Comparison of ENCODE assay signal across 28 cellular contexts in genomic region chr7:128726031-128726430, GRCh38. TPM values are rescaled to one million over a fixed set of nuclear protein-coding genes. Genes with fewer than 3 reads are reported as not detected.
"Had no signal": no experiment of that assay in that cellular context is flagged by ENCODE, and none has a peak within 500 bp of the region (broad histone marks: within the 10 kb centered on the region; RNA-seq: fewer than 3 reads in every experiment).

No MANE protein-coding gene starts in this region.

- ATAC-seq: activated T-cell treated with anti-CD3 and anti-CD28 coated beads, Interleukin-2, amount 50 U/mL, for 4 hours; gastrocnemius medialis; heart left ventricle; left cardiac atrium; stimulated activated naive B cell treated with anti-CD40 and anti-IgM and Interleukin-4, amounts not matched to agents 10 μg/mL and 1 μg/mL and 100 μg/mL, for 72 hours had no signal

- H3K9me3 ChIP-seq: adrenal gland, ascending aorta, esophagus squamous epithelium, gastrocnemius medialis, heart left ventricle, thoracic aorta, vagina had no signal

- H3K27me3 ChIP-seq: adrenal gland, ascending aorta, gastrocnemius medialis, heart left ventricle, vagina had no signal

- H3K36me3 Mint-ChIP-seq: stimulated activated naive B cell treated with anti-CD40 and anti-IgM and Interleukin-4, amounts not matched to agents 10 μg/mL and 1 μg/mL and 100 μg/mL, for 72 hours; type B pancreatic cell had no signal

- H3K4me3 ChIP-seq: adrenal gland, ascending aorta, esophagus squamous epithelium, gastrocnemius medialis, heart left ventricle, thoracic aorta, vagina had no signal

- H3K27ac ChIP-seq: adrenal gland, ascending aorta, esophagus squamous epithelium, gastrocnemius medialis, heart left ventricle, thoracic aorta, vagina had no signal

- DNase-seq: activated CD4-positive, alpha-beta T cell treated with anti-CD3 and anti-CD28 coated beads for 1 hour; activated CD4-positive, alpha-beta T cell treated with anti-CD3 and anti-CD28 coated beads, Interleukin-2, amount 50 U/mL, for 4 hours; activated CD8-positive, alpha-beta memory T cell treated with anti-CD3 and anti-CD28 coated beads, Interleukin-2, amount 50 U/mL, for 48 hours; activated naive CD4-positive, alpha-beta T cell; activated T-cell treated with anti-CD3 and anti-CD28 coated beads, Interleukin-2, amount 50 U/mL, for 4 hours; adrenal gland; central memory CD4-positive, alpha-beta T cell; endodermal cell; esophagus squamous epithelium; gastrocnemius medialis; heart left ventricle; left cardiac atrium; midbrain; stimulated activated CD4-positive, alpha-beta T cell treated with anti-CD3 and anti-CD28 coated beads, Interleukin-2, amount 100 ng/mL, for 48 hours; stimulated activated CD8-positive, alpha-beta memory T cell treated with anti-CD3 and anti-CD28 coated beads, Interleukin-4, amount 100 ng/mL, for 48 hours; stimulated activated naive B cell treated with anti-CD40 and anti-IgM and Interleukin-4, amounts not matched to agents 10 μg/mL and 1 μg/mL and 100 μg/mL, for 72 hours; T-helper 9 cell had no signal

- H3K4me1 ChIP-seq: adrenal gland, ascending aorta, esophagus squamous epithelium, gastrocnemius medialis, heart left ventricle, vagina had no signal

- H3K27ac Mint-ChIP-seq: activated naive CD8-positive, alpha-beta T cell; activated T-helper 2 cell treated with anti-CD3 and anti-CD28 coated beads, Interferon-gamma antibody, Interleukin-2, Interleukin-4, amounts not matched to agents 10 μg/mL and 5 μg/mL and 100 μg/mL, durations not matched to agents 14 hours and 24 hours and 36 hours; endodermal cell; stimulated activated naive B cell treated with anti-CD40 and anti-IgM and Interleukin-4, amounts not matched to agents 10 μg/mL and 1 μg/mL and 100 μg/mL, for 72 hours; type B pancreatic cell had no signal

- H3K36me3 ChIP-seq: adrenal gland, ascending aorta, esophagus squamous epithelium, gastrocnemius medialis, heart left ventricle, thoracic aorta, vagina had no signal

- H3K9me3 Mint-ChIP-seq: activated T-cell treated with anti-CD3 and anti-CD28 coated beads, Interleukin-2, amount 50 U/mL, for 4 hours; activated T-helper 2 cell treated with anti-CD3 and anti-CD28 coated beads, Interferon-gamma antibody, Interleukin-2, Interleukin-4, amounts not matched to agents 10 μg/mL and 5 μg/mL and 100 μg/mL, durations not matched to agents 14 hours and 24 hours and 36 hours; nephron; stimulated activated naive B cell treated with anti-CD40 and anti-IgM and Interleukin-4, amounts not matched to agents 10 μg/mL and 1 μg/mL and 100 μg/mL, for 72 hours; type B pancreatic cell had no signal

- H3K4me3 Mint-ChIP-seq: activated naive CD8-positive, alpha-beta T cell; activated T-cell treated with anti-CD3 and anti-CD28 coated beads, Interleukin-2, amount 50 U/mL, for 4 hours; endodermal cell; nephron; stimulated activated naive B cell treated with anti-CD40 and anti-IgM and Interleukin-4, amounts not matched to agents 10 μg/mL and 1 μg/mL and 100 μg/mL, for 72 hours; type B pancreatic cell had no signal

RNA-seq across cellular contexts. Expression of gene OPN1SW, which starts 49.6 kb away (rescaled TPM):
- total RNA-seq: activated CD8-positive, alpha-beta memory T cell treated with anti-CD3 and anti-CD28 coated beads for 36 hours; activated T-cell treated with anti-CD3 and anti-CD28 coated beads, Interleukin-2, amount 50 U/mL, for 4 hours; activated T-helper 2 cell treated with anti-CD3 and anti-CD28 coated beads, Interferon-gamma antibody, Interleukin-2, Interleukin-4, amounts not matched to agents 10 μg/mL and 5 μg/mL and 100 μg/mL, durations not matched to agents 14 hours and 24 hours and 36 hours; adrenal gland; ascending aorta; endodermal cell; esophagus squamous epithelium; gastrocnemius medialis; heart left ventricle; left cardiac atrium; liver; osteoblast; posterior vena cava; thoracic aorta; vagina had no signal
- polyA plus RNA-seq: adrenal gland, heart left ventricle had no signal
